Comparison of ENCODE assay signal across 8 cellular contexts in the genomic region with DNA sequence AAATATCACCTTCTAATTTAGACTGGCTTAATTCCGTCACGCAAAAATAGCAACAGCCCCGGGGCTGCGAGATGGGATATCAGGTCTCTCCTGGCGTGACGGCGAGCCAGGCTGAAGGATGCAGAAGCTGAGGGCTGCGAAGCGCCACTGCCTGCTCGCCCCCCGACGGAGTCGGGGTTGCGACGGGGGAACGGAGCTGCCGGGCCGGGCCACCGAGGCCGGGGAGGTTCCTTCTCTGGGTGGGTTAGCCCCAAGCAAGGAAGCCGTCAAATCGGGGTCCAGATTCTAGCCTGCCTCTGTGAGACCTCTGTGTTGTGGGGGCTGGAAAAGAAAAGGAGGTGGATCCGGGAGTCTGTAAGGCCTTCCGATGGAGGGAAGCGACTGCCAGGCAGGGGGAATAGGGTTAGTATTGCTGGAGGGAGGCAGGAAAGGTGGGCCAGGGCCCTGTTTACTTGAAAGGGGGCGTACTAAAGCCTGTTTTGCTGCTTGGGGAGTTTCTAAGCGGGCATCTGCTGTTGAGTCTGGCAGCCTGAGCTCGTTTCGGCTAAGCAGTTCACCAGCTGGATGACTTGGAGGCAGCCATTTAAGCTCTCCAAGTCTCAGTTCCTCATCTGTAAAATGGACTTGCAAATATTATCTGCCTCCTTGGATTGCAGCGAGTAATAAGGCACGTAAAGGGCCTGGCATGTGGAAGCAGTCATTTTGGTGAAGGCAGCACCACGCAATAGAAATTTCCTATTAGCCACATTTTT. TPM values are rescaled to one million over a fixed set of nuclear protein-coding genes. Genes with fewer than 3 reads are reported as not detected.
DNase-seq lines count a peak whose midpoint lies in the region; ATAC-seq, FAIRE-seq and TF ChIP-seq lines count a peak whose summit lies in the region.

No MANE protein-coding gene starts in this region.

- H3K4me3 ChIP-seq in BJ (ENCODE audit: low read depth, low read length) (peak overlapping the region; percentile 57), astrocyte of the cerebellum (ENCODE audit: low read depth, low read length) (peak overlapping the region; percentile 51), iPS-20b (ENCODE audit: low read length) (peak overlapping the region; percentile 78), small intestine (ENCODE audit: low read depth in 1 of 2, low read length in 2 of 2) (peak overlapping the region; percentile 83 to 91)

- H3K9ac ChIP-seq in iPS-20b (ENCODE audit: low read depth, low read length) = peak overlapping the region; percentile 78; the same call in 1 of the 2 replicates

- WGBS in small intestine, 3 donors = 15 to 20% (median 18%) methylated on average over 29 to 32 of the region's 32 CpGs

- H3K36me3 ChIP-seq in BJ (ENCODE audit: control insufficient read depth, insufficient read depth, low read length) = no peaks in the 10 kb centered on the region
- no peaks in the 10 kb centered on the region for H3K36me3 ChIP-seq in iPS-20b (ENCODE audit: insufficient read depth, low read depth, low read length)
- H3K36me3 ChIP-seq in small intestine (ENCODE audit: control insufficient read depth in 2 of 2, insufficient read depth in 2 of 2, low read length in 2 of 2) = no peaks in the 10 kb centered on the region

- CTCF ChIA-PET in BJ (lab: Yijun Ruan, JAX) = interaction anchor here (0.6 to 3.1 kb wide), 18 partner anchors 11 to 827 kb away, joined by 3 to 14 read pairs (median 3); a partner anchor contains a TSS

- POLR2A ChIA-PET in BJ (lab: Charles Lee) = no interaction called here

- peak overlapping the region; percentile 8 for H3K27ac ChIP-seq in iPS-20b (ENCODE audit: low read length)
- peak overlapping the region; percentile 93 to 95 for H3K27ac ChIP-seq in small intestine (ENCODE audit: low read depth in 1 of 2, low read length in 1 of 2)

- no peaks in the 10 kb centered on the region for H3K27me3 ChIP-seq in BJ (ENCODE audit: control insufficient read depth, insufficient read depth, low read length)
- no peaks in the 10 kb centered on the region for H3K27me3 ChIP-seq in iPS-20b (ENCODE audit: insufficient read depth, low read length)
- no peaks in the 10 kb centered on the region for H3K27me3 ChIP-seq in small intestine (ENCODE audit: control insufficient read depth in 2 of 2, insufficient read depth in 2 of 2, low read length in 2 of 2)

- H3K9me3 ChIP-seq in iPS-20b (ENCODE audit: insufficient read depth, low read depth, low read length) (no peaks in the 10 kb centered on the region), small intestine (ENCODE audit: control insufficient read depth, low read depth) (no peaks in the 10 kb centered on the region)

- H3K4me1 ChIP-seq in iPS-20b (ENCODE audit: insufficient read depth, low read length) (peaks cover 6% of the 10 kb centered on the region; the same call in 1 of the 2 replicates), small intestine (ENCODE audit: control insufficient read depth in 2 of 2, insufficient read depth in 1 of 2, low read depth in 1 of 2, low read length in 1 of 2) (no peaks in the 10 kb centered on the region)

- TF ChIP-seq CTCF in BJ (IDR thresholded peaks at IDR 0.05; ENCODE audit: insufficient read depth, low read depth, low read length) (no peak), astrocyte of the cerebellum (IDR thresholded peaks at IDR 0.05; ENCODE audit: low read depth, low read length, missing control alignments) (no peak)

- no peak for FAIRE-seq in small intestine (lab: Jason Lieb, UNC)

- peak; percentile 42 for ATAC-seq in GM18502 (IDR thresholded peaks at IDR 0.05; ENCODE audit: poor library complexity, unreplicated experiment)
- peak; percentile 27 for ATAC-seq in HG02840 (IDR thresholded peaks at IDR 0.05; ENCODE audit: low FRiP score, unreplicated experiment)

- in situ Hi-C loops in astrocyte of the cerebellum (cut with HindIII; ENCODE audit: low sequenced_read_pairs) = no loop called here

- DNase-seq in BJ (ENCODE audit: low read depth) = no peak
- DNase-seq in NCI-H2171 (lab: John Stamatoyannopoulos, UW) = peak; percentile 1
- DNase-seq in astrocyte of the cerebellum (ENCODE audit: low read depth) = no peak
- no peak for DNase-seq in small intestine
- DNase-seq in middle frontal gyrus (ENCODE audit: extremely low spot score, low spot score) = no peak

RNA-seq across cellular contexts. Expression of a gene that starts 43.8 kb away (rescaled TPM):
- 0.55 and 0.83 TPM in 2 replicates for polyA plus RNA-seq in BJ (2011; rRNA removed)
- polyA minus RNA-seq in BJ (2011; rRNA and poly(A)+ RNA removed) = 0.71 and 0.72 TPM in 2 replicates
- polyA plus RNA-seq in small intestine = 1 to 10 TPM in 2 of 3 donors, under 1 TPM in 1; 0.45 to 1.7 (median 1.1) TPM

RNA-seq across cellular contexts. Expression of a gene that starts 44.3 kb away (rescaled TPM):
- 21.4 and 39.6 TPM in 2 replicates for polyA plus RNA-seq in BJ (2011; rRNA removed)
- polyA minus RNA-seq in BJ (2011; rRNA and poly(A)+ RNA removed) = 29.1 and 30.1 TPM in 2 replicates
- polyA plus RNA-seq in small intestine = 10 to 100 TPM in 1 of 3 donors, 1 to 10 TPM in 2; 3.4 to 13.7 (median 5.9) TPM

RNA-seq across cellular contexts. Expression of a gene that starts 57.8 kb away (rescaled TPM):
- polyA plus RNA-seq in BJ (2011; rRNA removed) (not detected in 2 replicates), small intestine (under 1 TPM in 1 of 3 donors, not detected in 2; 0.07 TPM)
- not detected in 2 replicates for polyA minus RNA-seq in BJ (2011; rRNA and poly(A)+ RNA removed)
